8 cellular contexts compared by ENCODE assay signal in genomic region chr11:119432484-119433368, GRCh38. TPM values are rescaled to one million over a fixed set of nuclear protein-coding genes. Genes with fewer than 3 reads are reported as not detected.
DNase-seq lines count a peak whose midpoint lies in the region; ATAC-seq and TF ChIP-seq lines count a peak whose summit lies in the region.

No MANE protein-coding gene starts in this region.

- H2AK5ac ChIP-seq in trophoblast cell (ENCODE audit: low read length), result no peak overlapping the region

- no peak overlapping the region for H4K8ac ChIP-seq in trophoblast cell (ENCODE audit: low read depth, low read length)

- DNase-seq in DMS 273 treated with DMSO at 0.1 percent for 48 hours (lab: John Stamatoyannopoulos, UW) (peak; percentile 46), RWPE1 (ENCODE audit: low spot score) (peak; percentile 62), fibroblast of peridontal ligament (ENCODE audit: extremely low read depth) (peak; percentile 90), trophoblast cell (peak in 1 of 2 donors; percentile 4), HUDEP-2 (lab: John Stamatoyannopoulos, UW; ENCODE audit: unreplicated experiment in 76 of 76) (no peak)
- no peak for DNase-seq in effector CD8-positive, alpha-beta T cell (lab: John Stamatoyannopoulos, UW)
- DNase-seq in NK-92 treated with Interleukin-12 subunit alpha and Interleukin-12 subunit beta, amount 100 ng/mL, for 24 hours (lab: John Stamatoyannopoulos, UW), result no peak

- no peak overlapping the region for H2BK120ac ChIP-seq in trophoblast cell (ENCODE audit: insufficient read depth, low read length, poor library complexity)

- H3K27ac ChIP-seq in RWPE1, result peak overlapping the region; percentile 76
- no peak overlapping the region for H3K27ac ChIP-seq in trophoblast cell (ENCODE audit: low read depth, low read length)

- peak overlapping the region; percentile 9 for H4K91ac ChIP-seq in trophoblast cell (ENCODE audit: low read depth, low read length)

- H3K9me3 ChIP-seq in trophoblast cell (ENCODE audit: insufficient read depth, low read depth, low read length), result no peaks in the 10 kb centered on the region

- H3K79me2 ChIP-seq in trophoblast cell (ENCODE audit: control insufficient read depth, insufficient read depth, low read length, poor library complexity), result no peaks in the 10 kb centered on the region

- H3K4ac ChIP-seq in trophoblast cell (ENCODE audit: low read depth, low read length), result no peak overlapping the region

- H3K9ac ChIP-seq in trophoblast cell (ENCODE audit: low read length), result no peak overlapping the region

- no peak overlapping the region for H3K18ac ChIP-seq in trophoblast cell (ENCODE audit: low read length)

- no peak overlapping the region for H2AFZ ChIP-seq in trophoblast cell (ENCODE audit: insufficient read depth, low read length, poor library complexity)

- TF ChIP-seq CTCF in RWPE1 (conservative IDR thresholded peaks at IDR 0.05; ENCODE audit: low read depth), result no peak

- H3K27me3 ChIP-seq in trophoblast cell (ENCODE audit: insufficient read depth, low read length), result no peaks in the 10 kb centered on the region

- H2BK5ac ChIP-seq in trophoblast cell (ENCODE audit: low read depth, low read length, poor library complexity), result no peak overlapping the region

- no peak overlapping the region for H3K4me3 ChIP-seq in trophoblast cell (ENCODE audit: low read depth, low read length)

- CTCF ChIA-PET in RWPE1 (lab: Yijun Ruan, JAX), result interaction anchor here (0.6 to 1.1 kb wide), 5 partner anchors 30 to 61 kb away, joined by 3 to 4 read pairs (median 4); no protein-coding TSS in a partner anchor

- no peaks in the 10 kb centered on the region for H3K79me1 ChIP-seq in trophoblast cell (ENCODE audit: low read length)

- peak overlapping the region; percentile 7 for H2BK12ac ChIP-seq in trophoblast cell (ENCODE audit: low read length)

- no peaks in the 10 kb centered on the region for H3K36me3 ChIP-seq in trophoblast cell (ENCODE audit: control insufficient read depth in 1 of 2, insufficient read depth in 2 of 2, low read length in 2 of 2)

- no CpG with 5 or more reads among the region's 22 CpGs for WGBS in trophoblast cell (ENCODE audit: extremely low coverage, insufficient coverage, insufficient read length)

- H3K4me2 ChIP-seq in trophoblast cell (ENCODE audit: low read length), result no peak overlapping the region

- no peak overlapping the region for H3K23ac ChIP-seq in trophoblast cell (ENCODE audit: low read length)

- POLR2A ChIA-PET in RWPE1 (lab: Yijun Ruan, JAX; ENCODE audit: low non-redundant PET), result interaction anchor here (0.6 kb wide), 3 partner anchors 9 to 913 kb away, joined by 3 to 6 read pairs (median 6); no protein-coding TSS in a partner anchor

- ATAC-seq in GM21447 (IDR thresholded peaks at IDR 0.05; ENCODE audit: unreplicated experiment), result no peak

- no peak overlapping the region for H4K12ac ChIP-seq in trophoblast cell (ENCODE audit: low read depth, low read length)

- peaks cover 4 to 13% of the 10 kb centered on the region in 2 experiments for H3K4me1 ChIP-seq in trophoblast cell (ENCODE audit: control insufficient read depth in 1 of 2, insufficient read depth in 2 of 2, low read length in 2 of 2)

- no peak overlapping the region for H3K14ac ChIP-seq in trophoblast cell (ENCODE audit: low read length)

RNA-seq across cellular contexts. Expression of gene THY1, which starts 9.8 kb away (rescaled TPM):
- 84.4 and 93.9 TPM in 2 replicates for polyA plus RNA-seq in trophoblast cell (2013)

RNA-seq across cellular contexts. Expression of gene USP2, which starts 51.2 kb away (rescaled TPM):
- 3.2 and 3.3 TPM in 2 replicates for polyA plus RNA-seq in trophoblast cell (2013)

Comparison
In these comparisons a context has a peak if more than half of its experiments do, and no peak if none do; other contexts are left out.
1. DNase-seq: peak in DMS 273 treated with DMSO at 0.1 percent for 48 hours (single experiment), RWPE1 (single experiment) and fibroblast of peridontal ligament (single experiment); none in effector CD8-positive, alpha-beta T cell (single experiment), HUDEP-2 (0 of 76) and NK-92 treated with Interleukin-12 subunit alpha and Interleukin-12 subunit beta, amount 100 ng/mL, for 24 hours (single experiment).